8 cellular contexts compared by ENCODE assay signal in genomic region chr14:99191663-99192621, GRCh38.
DNase-seq lines count a peak whose midpoint lies in the region; ATAC-seq and TF ChIP-seq lines count a peak whose summit lies in the region.

No MANE protein-coding gene starts in this region.

- no peak overlapping the region for H3K27ac ChIP-seq in MM.1S (ENCODE audit: low read length)
- peak overlapping the region in 7 of 10 donors; percentile 10 to 62 (median 37) for H3K27ac ChIP-seq in heart right ventricle
- H3K27ac ChIP-seq in skeletal muscle tissue (ENCODE audit: low read depth, low read length) = no peak overlapping the region

- H3K27me3 ChIP-seq in MM.1S (replicated peaks; ENCODE audit: insufficient read depth, low read length) = no peaks in the 10 kb centered on the region
- peaks cover 0 to 13% (median 0%) of the 10 kb centered on the region in 7 donors for H3K27me3 ChIP-seq in heart right ventricle
- peaks cover 0 to 18% (median 13%) of the 10 kb centered on the region in 3 donors for H3K27me3 ChIP-seq in skeletal muscle tissue (ENCODE audit: control insufficient read depth in 3 of 3, insufficient read depth in 3 of 3, low read length in 3 of 3)

- peak overlapping the region; percentile 60 for H3K4me2 ChIP-seq in MM.1S (ENCODE audit: low read depth, low read length)

- H3K9me3 ChIP-seq in MM.1S (replicated peaks; ENCODE audit: insufficient read depth, low read length) = no peaks in the 10 kb centered on the region
- no peaks in the 10 kb centered on the region for H3K9me3 ChIP-seq in heart right ventricle
- no peaks in the 10 kb centered on the region for H3K9me3 ChIP-seq in skeletal muscle tissue (ENCODE audit: control insufficient read depth in 3 of 3, low read length in 3 of 3)

- 27% methylated on average over 34 of the region's 34 CpGs for WGBS in heart right ventricle, 2 donors

- intact Hi-C loops in heart right ventricle (cut with DNase I) = no loop called here

- peak overlapping the region; percentile 46 for H3K4me3 ChIP-seq in MM.1S (ENCODE audit: low read length)
- H3K4me3 ChIP-seq in heart right ventricle = peak overlapping the region; percentile 10 to 51 (median 44)
- H3K4me3 ChIP-seq in skeletal muscle tissue (ENCODE audit: low read length in 3 of 3) = peak overlapping the region; percentile 69 to 72 (median 69)

- no peaks in the 10 kb centered on the region for H3K4me1 ChIP-seq in MM.1S (ENCODE audit: low read length)
- peaks cover 0 to 32% (median 13%) of the 10 kb centered on the region in 9 donors for H3K4me1 ChIP-seq in heart right ventricle
- H3K4me1 ChIP-seq in skeletal muscle tissue (ENCODE audit: control insufficient read depth in 3 of 3, insufficient read depth in 3 of 3, low read length in 3 of 3) = peaks cover 12 to 15% (median 13%) of the 10 kb centered on the region in 3 donors

- H4K20me1 ChIP-seq in MM.1S (ENCODE audit: insufficient read depth, low read length) = no peaks in the 10 kb centered on the region

- no peak overlapping the region for H3K9ac ChIP-seq in MM.1S (ENCODE audit: low read length)
- H3K9ac ChIP-seq in skeletal muscle tissue (ENCODE audit: low read depth in 1 of 3, low read length in 3 of 3) = peak overlapping the region; percentile 71 to 74 (median 72)

- H3K36me3 ChIP-seq in MM.1S (replicated peaks; ENCODE audit: insufficient read depth, low read length) = no peaks in the 10 kb centered on the region
- no peaks in the 10 kb centered on the region for H3K36me3 ChIP-seq in heart right ventricle
- H3K36me3 ChIP-seq in skeletal muscle tissue (ENCODE audit: control insufficient read depth in 3 of 3, insufficient read depth in 3 of 3, low read length in 3 of 3) = no peaks in the 10 kb centered on the region

- peak overlapping the region; percentile 38; the same call in 1 of the 2 replicates for H2AFZ ChIP-seq in MM.1S (ENCODE audit: low read length)

- no peaks in the 10 kb centered on the region for H3K9me2 ChIP-seq in MM.1S (replicated peaks; ENCODE audit: insufficient read depth, low read length)

- H3K27ac Mint-ChIP-seq in activated naive CD4-positive, alpha-beta T cell treated with anti-CD3 and anti-CD28 coated beads, Interleukin-2, amount 50 U/mL, for 72 hours = peak overlapping the region; percentile 90 to 97

- H3F3A ChIP-seq in MM.1S (ENCODE audit: insufficient read depth, low read length) = no peaks in the 10 kb centered on the region

- DNase-seq in Ammon's horn (ENCODE audit: low spot score) = peak; percentile 67
- peak; percentile 19 for DNase-seq in MM.1S
- DNase-seq in activated naive CD4-positive, alpha-beta T cell treated with anti-CD3 and anti-CD28 coated beads, Interleukin-2, amount 50 U/mL, for 72 hours (ENCODE audit: low spot score in 2 of 2) = peak in 1 of 2 donors; percentile 56
- DNase-seq in heart right ventricle = peak; percentile 45 to 67
- DNase-seq in germinal center (ENCODE audit: low spot score) = no peak
- DNase-seq in NCI-H82 (lab: John Stamatoyannopoulos, UW) = no peak

- no peak for ATAC-seq in activated naive CD4-positive, alpha-beta T cell treated with anti-CD3 and anti-CD28 coated beads, Interleukin-2, amount 50 U/mL, for 72 hours
- ATAC-seq in heart right ventricle (peak; percentile 82 to 94 (median 90)), GM21737 (IDR thresholded peaks at IDR 0.05; ENCODE audit: unreplicated experiment) (no peak)

- no peaks in the 10 kb centered on the region for H3K79me2 ChIP-seq in MM.1S (ENCODE audit: low read length)

- no peak for TF ChIP-seq CTCF in MM.1S (IDR thresholded peaks at IDR 0.05; ENCODE audit: low read length)
- TF ChIP-seq CTCF in heart right ventricle (IDR thresholded peaks at IDR 0.05) = no peak

- H3K36me3 Mint-ChIP-seq in activated naive CD4-positive, alpha-beta T cell treated with anti-CD3 and anti-CD28 coated beads, Interleukin-2, amount 50 U/mL, for 72 hours = peaks cover 0 to 38% of the 10 kb centered on the region in 2 donors

- no peaks in the 10 kb centered on the region for H3K9me3 Mint-ChIP-seq in activated naive CD4-positive, alpha-beta T cell treated with anti-CD3 and anti-CD28 coated beads, Interleukin-2, amount 50 U/mL, for 72 hours

Comparison
In these comparisons a context has a peak if more than half of its experiments do, and no peak if none do; other contexts are left out.
1. DNase-seq: peak in Ammon's horn (single experiment), MM.1S (single experiment) and heart right ventricle (2 of 2); none in germinal center (single experiment) and NCI-H82 (single experiment).
2. H3K27ac ChIP-seq: peak in heart right ventricle (7 of 10); none in MM.1S (single experiment) and skeletal muscle tissue (single experiment).
3. ATAC-seq: peak in heart right ventricle (8 of 8); none in activated naive CD4-positive, alpha-beta T cell treated with anti-CD3 and anti-CD28 coated beads, Interleukin-2, amount 50 U/mL, for 72 hours (0 of 2) and GM21737 (single experiment).
4. Peak in every context shown above with its lines, with median percentiles within 50 percentile points of each other: H3K4me3 ChIP-seq.